Comparison of ENCODE assay signal across 22 cellular contexts in genomic region chr7:75958802-75959543, GRCh38. TPM values are rescaled to one million over a fixed set of nuclear protein-coding genes. Genes with fewer than 3 reads are reported as not detected.
DNase-seq lines count a peak whose midpoint lies in the region; ATAC-seq and FAIRE-seq lines count a peak whose summit lies in the region.
"Had no signal": no experiment of that assay in that cellular context is flagged by ENCODE, and none has a peak within 500 bp of the region (broad histone marks: within the 10 kb centered on the region; RNA-seq: fewer than 3 reads in every experiment).

No MANE protein-coding gene starts in this region.

- peaks cover 3% of the 10 kb centered on the region for H3K36me3 Mint-ChIP-seq in activated CD8-positive, alpha-beta memory T cell treated with anti-CD3 and anti-CD28 coated beads, Interleukin-2, amount 10 ng/mL, durations not matched to agents 7 days and 5 days
- no peaks in the 10 kb centered on the region for H3K36me3 Mint-ChIP-seq in activated naive CD4-positive, alpha-beta T cell treated with anti-CD3 and anti-CD28 coated beads, Interleukin-2, amount 50 U/mL, for 72 hours

- no peaks in the 10 kb centered on the region for H3K27me3 Mint-ChIP-seq in activated CD8-positive, alpha-beta memory T cell treated with anti-CD3 and anti-CD28 coated beads, Interleukin-2, amount 10 ng/mL, durations not matched to agents 7 days and 5 days
- H3K27me3 Mint-ChIP-seq: CD8-positive, alpha-beta memory T cell had no signal

- WGBS in small intestine, 3 donors = 70 to 82% (median 75%) methylated on average over 9 of the region's 9 CpGs

- H3K4me1 ChIP-seq in small intestine (ENCODE audit: control insufficient read depth in 2 of 2, insufficient read depth in 1 of 2, low read depth in 1 of 2, low read length in 1 of 2) = peaks cover 0 to 10% of the 10 kb centered on the region in 2 donors

- no peak for ATAC-seq in activated CD8-positive, alpha-beta memory T cell treated with anti-CD3 and anti-CD28 coated beads, Interleukin-2, amount 10 ng/mL, durations not matched to agents 7 days and 5 days
- ATAC-seq in activated naive CD4-positive, alpha-beta T cell treated with anti-CD3 and anti-CD28 coated beads, Interleukin-2, amount 50 U/mL, for 72 hours = no peak

- CTCF ChIA-PET in activated CD8-positive, alpha-beta memory T cell treated with anti-CD3 and anti-CD28 coated beads, Interleukin-2, amount 10 ng/mL, durations not matched to agents 7 days and 5 days (lab: Charles Lee) = interaction anchor here (1.5 kb wide), 1 partner anchor 61 kb away, joined by 3 read pairs; no protein-coding TSS in a partner anchor

- H3K9me3 Mint-ChIP-seq in activated CD8-positive, alpha-beta memory T cell treated with anti-CD3 and anti-CD28 coated beads, Interleukin-2, amount 10 ng/mL, durations not matched to agents 7 days and 5 days (ENCODE audit: low read depth) = no peaks in the 10 kb centered on the region
- H3K9me3 Mint-ChIP-seq in activated naive CD4-positive, alpha-beta T cell treated with anti-CD3 and anti-CD28 coated beads, Interleukin-2, amount 50 U/mL, for 72 hours = no peaks in the 10 kb centered on the region
- H3K9me3 Mint-ChIP-seq: CD8-positive, alpha-beta memory T cell; T-helper 1 cell treated with Interleukin-12 subunit alpha and Interleukin-12 subunit beta and Interleukin-4 antibody, amounts not matched to agents 30 μg/mL and 1 μg/mL, for 36 hours had no signal

- H3K4me3 ChIP-seq in H7 (ENCODE audit: insufficient read depth, low read depth, low read length) = no peak overlapping the region
- H3K4me3 ChIP-seq in small intestine (ENCODE audit: low read depth in 1 of 2, low read length in 2 of 2) = no peak overlapping the region
- H3K4me3 ChIP-seq: adrenal gland, tibial artery had no signal

- H3K27me3 ChIP-seq in H7 (ENCODE audit: control insufficient read depth, insufficient read depth, low read length) = no peaks in the 10 kb centered on the region
- no peaks in the 10 kb centered on the region for H3K27me3 ChIP-seq in small intestine (ENCODE audit: control insufficient read depth in 2 of 2, insufficient read depth in 2 of 2, low read length in 2 of 2)
- H3K27me3 ChIP-seq: adrenal gland, tibial artery had no signal

- peak; percentile 11 for DNase-seq in H7
- DNase-seq in RPMI8226 = peak; percentile 1
- DNase-seq in kidney tubule cell (ENCODE audit: low spot score) = peak; percentile 40
- peak; percentile 79 for DNase-seq in small intestine
- no peak for DNase-seq in activated CD8-positive, alpha-beta memory T cell treated with anti-CD3 and anti-CD28 coated beads, Interleukin-2, amount 10 ng/mL, durations not matched to agents 7 days and 5 days
- DNase-seq in NCI-H1092 treated with DMSO at 0.1 percent for 48 hours (lab: John Stamatoyannopoulos, UW) = no peak
- DNase-seq in NCI-H2107 treated with DMSO at 0.1 percent for 48 hours (lab: John Stamatoyannopoulos, UW; ENCODE audit: unreplicated experiment) = no peak
- DNase-seq in activated naive CD4-positive, alpha-beta T cell treated with anti-CD3 and anti-CD28 coated beads, Interleukin-2, amount 50 U/mL, for 72 hours (ENCODE audit: low spot score in 2 of 2) = no peak
- DNase-seq: activated gamma-delta T cell; adrenal gland; CD8-positive, alpha-beta memory T cell; DMS79 treated with DMSO at 0.1 percent for 48 hours; mammary epithelial cell; MV-4-11; NCI-H1694 treated with DMSO at 0.1 percent for 48 hours; NCI-H2227 treated with DMSO at 0.1 percent for 48 hours; OCI-M1; stimulated activated CD4-positive, alpha-beta T cell treated with anti-CD3 and anti-CD28 coated beads, Interleukin-2, amount 100 ng/mL, for 24 hours; stimulated activated naive CD4-positive, alpha-beta T cell; tibial artery; WERI-Rb-1 had no signal

- H3K27ac ChIP-seq in small intestine (ENCODE audit: low read depth in 1 of 2, low read length in 1 of 2) = peak overlapping the region; percentile 71 to 93
- H3K27ac ChIP-seq: tibial artery, WERI-Rb-1 had no signal

- FAIRE-seq in small intestine (lab: Jason Lieb, UNC) = no peak

- no peak overlapping the region for H3K4me3 Mint-ChIP-seq in activated CD8-positive, alpha-beta memory T cell treated with anti-CD3 and anti-CD28 coated beads, Interleukin-2, amount 10 ng/mL, durations not matched to agents 7 days and 5 days
- H3K4me3 Mint-ChIP-seq: CD8-positive, alpha-beta memory T cell; T-helper 1 cell treated with Interleukin-12 subunit alpha and Interleukin-12 subunit beta and Interleukin-4 antibody, amounts not matched to agents 30 μg/mL and 1 μg/mL, for 36 hours had no signal

- no peak overlapping the region for H3K27ac Mint-ChIP-seq in activated CD8-positive, alpha-beta memory T cell treated with anti-CD3 and anti-CD28 coated beads, Interleukin-2, amount 10 ng/mL, durations not matched to agents 7 days and 5 days
- H3K27ac Mint-ChIP-seq in activated naive CD4-positive, alpha-beta T cell treated with anti-CD3 and anti-CD28 coated beads, Interleukin-2, amount 50 U/mL, for 72 hours = no peak overlapping the region
- H3K27ac Mint-ChIP-seq: T-helper 1 cell treated with Interleukin-12 subunit alpha and Interleukin-12 subunit beta and Interleukin-4 antibody, amounts not matched to agents 30 μg/mL and 1 μg/mL, for 36 hours had no signal

- H3K4me1 Mint-ChIP-seq in activated CD8-positive, alpha-beta memory T cell treated with anti-CD3 and anti-CD28 coated beads, Interleukin-2, amount 10 ng/mL, durations not matched to agents 7 days and 5 days = no peaks in the 10 kb centered on the region

- no peaks in the 10 kb centered on the region for H3K9me3 ChIP-seq in small intestine (ENCODE audit: control insufficient read depth, low read depth)
- H3K9me3 ChIP-seq: adrenal gland, tibial artery had no signal

- peaks cover 17% of the 10 kb centered on the region for H3K36me3 ChIP-seq in H7 (replicated peaks; ENCODE audit: control insufficient read depth, insufficient read depth, low read length)
- H3K36me3 ChIP-seq in small intestine (ENCODE audit: control insufficient read depth in 2 of 2, insufficient read depth in 2 of 2, low read length in 2 of 2) = peaks cover 5 to 19% of the 10 kb centered on the region in 2 donors

RNA-seq across cellular contexts. Expression of gene TMEM120A, which starts 35.4 kb away (rescaled TPM):
- 11.0 and 12.8 TPM in 2 replicates for total RNA-seq in H7 (2014; rRNA removed; shearing (Covaris generic))
- polyA plus RNA-seq in small intestine = 100 to 1,000 TPM in 2 of 3 donors, 10 to 100 TPM in 1; 99.6 to 207 (median 202) TPM
- total RNA-seq in activated CD8-positive, alpha-beta memory T cell treated with anti-CD3 and anti-CD28 coated beads, Interleukin-2, amount 10 ng/mL, durations not matched to agents 7 days and 5 days = 10 to 100 TPM; 25.4 to 27.0 TPM
- 10 to 100 TPM; 23.7 to 43.3 TPM for total RNA-seq in activated naive CD4-positive, alpha-beta T cell treated with anti-CD3 and anti-CD28 coated beads, Interleukin-2, amount 50 U/mL, for 72 hours

RNA-seq across cellular contexts. Expression of gene POR, which starts 44.0 kb away (rescaled TPM):
- 120 and 142 TPM in 2 replicates for total RNA-seq in H7 (2014; rRNA removed; shearing (Covaris generic))
- polyA plus RNA-seq in small intestine = 100 to 1,000 TPM; 148 to 461 (median 376) TPM
- total RNA-seq in activated CD8-positive, alpha-beta memory T cell treated with anti-CD3 and anti-CD28 coated beads, Interleukin-2, amount 10 ng/mL, durations not matched to agents 7 days and 5 days = 10 to 100 TPM; 52.0 to 57.6 TPM
- total RNA-seq in activated naive CD4-positive, alpha-beta T cell treated with anti-CD3 and anti-CD28 coated beads, Interleukin-2, amount 50 U/mL, for 72 hours = 10 to 100 TPM; 22.7 to 40.9 TPM

Comparison
In these comparisons a context has a peak if more than half of its experiments do, and no peak if none do; other contexts are left out.
1. DNase-seq: peak in H7 (single experiment), RPMI8226 (single experiment), kidney tubule cell (single experiment) and small intestine (single experiment); none in activated CD8-positive, alpha-beta memory T cell treated with anti-CD3 and anti-CD28 coated beads, Interleukin-2, amount 10 ng/mL, durations not matched to agents 7 days and 5 days (single experiment), NCI-H1092 treated with DMSO at 0.1 percent for 48 hours (single experiment), NCI-H2107 treated with DMSO at 0.1 percent for 48 hours (single experiment) and activated naive CD4-positive, alpha-beta T cell treated with anti-CD3 and anti-CD28 coated beads, Interleukin-2, amount 50 U/mL, for 72 hours (0 of 2).